ENCODE assay signal across 9 cellular contexts in the genomic region with DNA sequence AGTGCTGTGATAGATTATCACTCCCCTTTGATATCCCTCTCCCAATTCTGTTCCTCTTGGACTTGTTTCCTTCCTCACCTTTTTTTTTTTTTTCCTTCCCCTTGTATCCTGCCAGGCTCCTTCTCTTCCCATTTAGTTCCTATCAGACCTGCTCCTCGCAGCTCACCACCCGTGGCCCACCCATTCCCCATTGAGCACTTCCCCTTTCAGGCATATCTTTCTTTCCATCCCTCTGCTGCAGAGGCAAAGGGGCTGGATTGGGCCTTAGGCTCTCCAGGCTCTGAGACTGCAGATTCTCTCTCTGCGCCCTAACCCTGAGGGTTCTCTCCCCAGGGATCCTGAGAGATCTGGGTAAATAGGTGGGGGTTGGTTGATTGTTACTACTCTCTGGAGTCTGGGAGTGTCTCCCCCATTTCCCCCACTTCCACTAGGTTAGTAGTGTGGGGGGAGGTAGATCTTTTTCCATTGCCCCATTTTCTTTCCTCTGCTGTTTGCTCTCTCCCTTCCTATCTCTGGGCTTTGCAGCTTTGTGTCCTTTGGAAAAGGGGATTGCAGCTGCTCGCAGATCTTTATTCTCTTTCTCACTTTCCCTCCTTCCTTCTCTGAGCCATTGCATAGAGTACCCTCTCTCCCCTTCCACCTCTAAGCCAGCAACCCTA. TPM values are rescaled to one million over a fixed set of nuclear protein-coding genes. Genes with fewer than 3 reads are reported as not detected.
DNase-seq lines count a peak whose midpoint lies in the region; ATAC-seq, FAIRE-seq and TF ChIP-seq lines count a peak whose summit lies in the region.
"Had no signal": no experiment of that assay in that cellular context is flagged by ENCODE, and none has a peak within 500 bp of the region (broad histone marks: within the 10 kb centered on the region; RNA-seq: fewer than 3 reads in every experiment).

No MANE protein-coding gene starts in this region.

- intact Hi-C loops in CD4-positive, alpha-beta memory T cell (cut with micrococcal nuclease): loop anchor here (5.0 kb wide), 2 partner anchors 74 to 379 kb away; no protein-coding TSS in a partner anchor

- no peak overlapping the region for H3K23ac ChIP-seq in H1 (ENCODE audit: insufficient read length)
- H3K23ac ChIP-seq in trophoblast cell (ENCODE audit: low read length): no peak overlapping the region

- H2BK120ac ChIP-seq in H1 (replicated peaks; ENCODE audit: low read depth, low read length) (no peak overlapping the region), trophoblast cell (ENCODE audit: insufficient read depth, low read length, poor library complexity) (no peak overlapping the region)

- no peak overlapping the region for H2BK15ac ChIP-seq in H1 (ENCODE audit: low read length)

- TF ChIP-seq CTCF in Loucy (conservative IDR thresholded peaks at IDR 0.05; ENCODE audit: low read length) (no peak), H1 (IDR thresholded peaks at IDR 0.05; ENCODE audit: control extremely low read depth in 1 of 3, insufficient read depth in 1 of 3, low read depth in 1 of 3, low read length in 3 of 3) (no peak), chondrocyte (IDR thresholded peaks at IDR 0.05) (no peak)

- peaks cover 76% of the 10 kb centered on the region for H3K79me2 ChIP-seq in Loucy (ENCODE audit: insufficient read depth, low read length)
- peaks cover 51 to 72% of the 10 kb centered on the region in 2 experiments for H3K79me2 ChIP-seq in H1 (ENCODE audit: control insufficient read depth in 1 of 2, insufficient read depth in 2 of 2, low read length in 2 of 2)
- H3K79me2 ChIP-seq in trophoblast cell (ENCODE audit: control insufficient read depth, insufficient read depth, low read length, poor library complexity): peaks cover 12% of the 10 kb centered on the region

- H3K27ac Mint-ChIP-seq in CD4-positive, alpha-beta memory T cell: no peak overlapping the region
- H3K27ac Mint-ChIP-seq in chondrocyte (ENCODE audit: unreplicated experiment): no peak overlapping the region

- ATAC-seq in GM21367 (IDR thresholded peaks at IDR 0.05; ENCODE audit: unreplicated experiment) (no peak), GM21423 (IDR thresholded peaks at IDR 0.05; ENCODE audit: unreplicated experiment) (no peak)

- H3K4me1 ChIP-seq in CD4-positive, alpha-beta memory T cell (ENCODE audit: insufficient read depth, low read length): peaks cover 77% of the 10 kb centered on the region
- H3K4me1 ChIP-seq in Loucy (ENCODE audit: insufficient read depth, low read length, poor library complexity, severe bottlenecking): peaks cover 59% of the 10 kb centered on the region
- H3K4me1 ChIP-seq in H1 (replicated peaks in 1 of 4; ENCODE audit: control insufficient read depth in 3 of 4, insufficient read depth in 4 of 4, low read length in 3 of 4): peaks cover 6 to 21% (median 10%) of the 10 kb centered on the region in 4 experiments; a peak in 6 of 7 replicates
- H3K4me1 ChIP-seq in trophoblast cell (ENCODE audit: control insufficient read depth in 1 of 2, insufficient read depth in 2 of 2, low read length in 2 of 2): peaks cover 10 to 22% of the 10 kb centered on the region in 2 experiments

- H4K8ac ChIP-seq in H1 (ENCODE audit: extremely low read depth, insufficient read depth, low read length) (no peak overlapping the region), trophoblast cell (ENCODE audit: low read depth, low read length) (no peak overlapping the region)

- H4K20me1 ChIP-seq in Loucy (ENCODE audit: insufficient read depth, low read length, poor library complexity, severe bottlenecking) (peaks cover 70% of the 10 kb centered on the region), H1 (replicated peaks in 1 of 2; ENCODE audit: control insufficient read depth in 1 of 2, insufficient read depth in 2 of 2, low read length in 2 of 2) (peaks cover 24 to 27% of the 10 kb centered on the region in 2 experiments)

- 37% methylated on average over 3 of the region's 4 CpGs; no CpG with 5 or more reads in 1 of the 2 experiments for WGBS in H1 (ENCODE audit: extremely low coverage in 1 of 2, insufficient coverage in 1 of 2, insufficient read length in 1 of 2, insufficient replicate concordance in 2 of 2, low coverage in 1 of 2, low lambda C conversion rate in 2 of 2, missing lambda C conversion rate in 1 of 2), 2 experiments
- WGBS in trophoblast cell (ENCODE audit: extremely low coverage, insufficient coverage, insufficient read length): no CpG with 5 or more reads among the region's 4 CpGs

- TF ChIP-seq RAD21 in H1 (IDR thresholded peaks at IDR 0.05 in 1 of 2, conservative IDR thresholded peaks at IDR 0.05 in 1 of 2; ENCODE audit: low read depth in 2 of 2, low read length in 2 of 2): no peak

- H3K9me3 Mint-ChIP-seq in CD4-positive, alpha-beta memory T cell: no peaks in the 10 kb centered on the region
- no peaks in the 10 kb centered on the region for H3K9me3 Mint-ChIP-seq in chondrocyte (ENCODE audit: low read depth)

- H2AK5ac ChIP-seq in H1 (ENCODE audit: low read depth, low read length): no peak overlapping the region
- no peak overlapping the region for H2AK5ac ChIP-seq in trophoblast cell (ENCODE audit: low read length)

- TF ChIP-seq POLR2A in H1 (IDR thresholded peaks at IDR 0.05; ENCODE audit: control extremely low read depth in 1 of 2, low read depth in 2 of 2, low read length in 2 of 2): no peak

- DNase-seq in CD4-positive, alpha-beta memory T cell: no peak
- DNase-seq in H1 (ENCODE audit: low read depth in 1 of 2, low spot score in 2 of 2): no peak
- no peak for DNase-seq in trophoblast cell
- DNase-seq in chondrocyte (ENCODE audit: low spot score): no peak
- DNase-seq in NCI-H128 (lab: John Stamatoyannopoulos, UW; ENCODE audit: unreplicated experiment): no peak
- DNase-seq: stimulated activated CD4-positive, alpha-beta T cell treated with anti-CD3 and anti-CD28 coated beads, Interleukin-2, amount 100 ng/mL, for 48 hours had no signal

- H3K9ac ChIP-seq in Loucy (ENCODE audit: low read depth, low read length, poor library complexity, severe bottlenecking) (peak overlapping the region; percentile 77), H1 (replicated peaks in 1 of 4; ENCODE audit: extremely low read depth in 1 of 4, low read depth in 3 of 4, low read length in 3 of 4) (peak overlapping the region in 2 of 4 experiments; percentile 4 to 55; a peak in 2 of 7 replicates), trophoblast cell (ENCODE audit: low read length) (no peak overlapping the region)

- H3K36me3 Mint-ChIP-seq in CD4-positive, alpha-beta memory T cell: peaks cover 5% of the 10 kb centered on the region in 2 donors
- no peaks in the 10 kb centered on the region for H3K36me3 Mint-ChIP-seq in chondrocyte (ENCODE audit: low read depth)

- H2BK12ac ChIP-seq in H1 (ENCODE audit: low read depth, low read length) (no peak overlapping the region), trophoblast cell (ENCODE audit: low read length) (no peak overlapping the region)

- POLR2A ChIA-PET in CD4-positive, alpha-beta memory T cell (lab: Charles Lee; ENCODE audit: partially characterized antibody): interaction anchor here (0.8 to 4.0 kb wide), 8 partner anchors 9 to 150 kb away, joined by 3 to 20 read pairs (median 3); no protein-coding TSS in a partner anchor
- POLR2A ChIA-PET in H1 (lab: Charles Lee; ENCODE audit: partially characterized antibody): interaction anchor here (0.7 to 6.1 kb wide), 20 partner anchors 13 to 163 kb away, joined by 3 to 102 read pairs (median 4); partner anchors contain the start of genes AP2S1 and SLC1A5

- no peak overlapping the region for H4K5ac ChIP-seq in H1 (ENCODE audit: insufficient read length, low read depth, low read length)

- H3K27ac ChIP-seq in CD4-positive, alpha-beta memory T cell (ENCODE audit: low read depth, low read length): peak overlapping the region; percentile 49
- H3K27ac ChIP-seq in H1 (ENCODE audit: low read depth, low read length): no peak overlapping the region
- peak overlapping the region; percentile 40 for H3K27ac ChIP-seq in trophoblast cell (ENCODE audit: low read depth, low read length)

- peak overlapping the region; percentile 82; the same call in 1 of the 2 replicates for H2BK5ac ChIP-seq in H1 (ENCODE audit: low read depth, low read length)
- no peak overlapping the region for H2BK5ac ChIP-seq in trophoblast cell (ENCODE audit: low read depth, low read length, poor library complexity)

- H3K14ac ChIP-seq in H1 (ENCODE audit: insufficient read length) (no peak overlapping the region), trophoblast cell (ENCODE audit: low read length) (no peak overlapping the region)

- H3K4ac ChIP-seq in H1 (replicated peaks; ENCODE audit: insufficient read length, low read depth, low read length) (no peak overlapping the region), trophoblast cell (ENCODE audit: low read depth, low read length) (no peak overlapping the region)

- H2AFZ ChIP-seq in Loucy (ENCODE audit: low read length) (no peak overlapping the region), H1 (ENCODE audit: low read length) (no peak overlapping the region), trophoblast cell (ENCODE audit: insufficient read depth, low read length, poor library complexity) (no peak overlapping the region)

- H3K4me2 ChIP-seq in Loucy (ENCODE audit: low read depth, low read length, poor library complexity, severe bottlenecking) (peak overlapping the region; percentile 97), H1 (ENCODE audit: insufficient read depth in 1 of 2, low read depth in 2 of 2, low read length in 2 of 2) (peak overlapping the region; percentile 94 to 99), trophoblast cell (ENCODE audit: low read length) (peak overlapping the region; percentile 82)

- no peaks in the 10 kb centered on the region for H3K9me3 ChIP-seq in CD4-positive, alpha-beta memory T cell (ENCODE audit: control insufficient read depth in 1 of 2, low read length in 2 of 2)
- H3K9me3 ChIP-seq in Loucy (ENCODE audit: insufficient read depth, low read depth, low read length) (no peaks in the 10 kb centered on the region), H1 (ENCODE audit: insufficient read depth in 2 of 2, low read depth in 1 of 2, low read length in 1 of 2) (no peaks in the 10 kb centered on the region), trophoblast cell (ENCODE audit: insufficient read depth, low read depth, low read length) (no peaks in the 10 kb centered on the region)

- H3K18ac ChIP-seq in H1 (ENCODE audit: extremely low read depth, low read length): peak overlapping the region; percentile 10
- H3K18ac ChIP-seq in trophoblast cell (ENCODE audit: low read length): no peak overlapping the region

- peak overlapping the region in 1 of 2 donors; percentile 68 for H3K4me3 ChIP-seq in CD4-positive, alpha-beta memory T cell (ENCODE audit: low read length in 2 of 2)
- H3K4me3 ChIP-seq in Loucy (ENCODE audit: low read length, poor library complexity, severe bottlenecking) (peak overlapping the region; percentile 99), H1 (ENCODE audit: extremely low read depth in 1 of 4, insufficient read depth in 2 of 4, low read depth in 3 of 4, low read length in 4 of 4) (peak overlapping the region; percentile 74 to 88 (median 85); a peak in 7 of 8 replicates), trophoblast cell (ENCODE audit: low read depth, low read length) (no peak overlapping the region)

- no peaks in the 10 kb centered on the region for H3K27me3 Mint-ChIP-seq in CD4-positive, alpha-beta memory T cell
- H3K27me3 Mint-ChIP-seq in chondrocyte (ENCODE audit: low read depth): no peaks in the 10 kb centered on the region

- H3K79me1 ChIP-seq in H1 (ENCODE audit: low read depth, low read length) (peaks cover 9% of the 10 kb centered on the region; the same call in 1 of the 2 replicates), trophoblast cell (ENCODE audit: low read length) (peaks cover 11% of the 10 kb centered on the region)

- FAIRE-seq in H1 (lab: Jason Lieb, UNC): no peak

- no peak overlapping the region for H4K91ac ChIP-seq in H1 (replicated peaks; ENCODE audit: insufficient read length, low read length)
- no peak overlapping the region for H4K91ac ChIP-seq in trophoblast cell (ENCODE audit: low read depth, low read length)

- H3K4me3 Mint-ChIP-seq in CD4-positive, alpha-beta memory T cell: no peak overlapping the region
- H3K4me3 Mint-ChIP-seq in chondrocyte (ENCODE audit: unreplicated experiment): no peak overlapping the region

- TF ChIP-seq EP300 in H1 (IDR thresholded peaks at IDR 0.05; ENCODE audit: borderline replicate concordance in 1 of 2, low read depth in 2 of 2, low read length in 2 of 2): no peak

- CTCF ChIA-PET in CD4-positive, alpha-beta memory T cell (lab: Charles Lee; ENCODE audit: partially characterized antibody): interaction anchor here (1.0 to 3.1 kb wide), 3 partner anchors 128 to 151 kb away, joined by 4 to 15 read pairs (median 5); no protein-coding TSS in a partner anchor
- CTCF ChIA-PET in H1 (lab: Charles Lee; ENCODE audit: partially characterized antibody): interaction anchor here (0.5 to 2.8 kb wide), 5 partner anchors 23 to 150 kb away, joined by 3 to 8 read pairs (median 4); no protein-coding TSS in a partner anchor

- H3F3A ChIP-seq in Loucy (ENCODE audit: low read depth): peaks cover 6% of the 10 kb centered on the region; the same call in 1 of the 2 replicates

- H4K12ac ChIP-seq in trophoblast cell (ENCODE audit: low read depth, low read length): no peak overlapping the region

- no peak overlapping the region for H3K56ac ChIP-seq in H1 (replicated peaks; ENCODE audit: insufficient read length, low read depth, low read length)

- peaks cover 12 to 34% (median 25%) of the 10 kb centered on the region in 4 donors for H3K4me1 Mint-ChIP-seq in CD4-positive, alpha-beta memory T cell
- peaks cover 26% of the 10 kb centered on the region for H3K4me1 Mint-ChIP-seq in chondrocyte (ENCODE audit: low read depth)

- H2BK20ac ChIP-seq in H1 (ENCODE audit: low read length): no peak overlapping the region

- peaks cover 22% of the 10 kb centered on the region for H3K23me2 ChIP-seq in H1 (ENCODE audit: low read depth, low read length)

- no peaks in the 10 kb centered on the region for H3K27me3 ChIP-seq in CD4-positive, alpha-beta memory T cell (ENCODE audit: insufficient read depth, low read length)
- H3K27me3 ChIP-seq in Loucy (ENCODE audit: insufficient read depth, low read length, poor library complexity, severe bottlenecking) (no peaks in the 10 kb centered on the region), H1 (replicated peaks in 1 of 4; ENCODE audit: control insufficient read depth in 3 of 4, extremely low read depth in 1 of 4, insufficient read depth in 3 of 4, low read length in 3 of 4) (no peaks in the 10 kb centered on the region), trophoblast cell (ENCODE audit: insufficient read depth, low read length) (no peaks in the 10 kb centered on the region)

- H3K9me2 ChIP-seq in Loucy (replicated peaks; ENCODE audit: low read depth, low read length): no peaks in the 10 kb centered on the region

- no peaks in the 10 kb centered on the region for H3K36me3 ChIP-seq in CD4-positive, alpha-beta memory T cell (ENCODE audit: insufficient read depth, low read length)
- no peaks in the 10 kb centered on the region for H3K36me3 ChIP-seq in Loucy (ENCODE audit: insufficient read depth, low read length)
- H3K36me3 ChIP-seq in H1 (ENCODE audit: control insufficient read depth in 2 of 4, insufficient read depth in 4 of 4, low read length in 3 of 4): no peaks in the 10 kb centered on the region
- H3K36me3 ChIP-seq in trophoblast cell (ENCODE audit: control insufficient read depth in 1 of 2, insufficient read depth in 2 of 2, low read length in 2 of 2): no peaks in the 10 kb centered on the region

RNA-seq across cellular contexts. Expression of gene ARHGAP35, which starts 2.3 kb away (rescaled TPM):
- 10 to 100 TPM; 47.5 to 49.0 TPM for total RNA-seq in CD4-positive, alpha-beta memory T cell
- polyA plus RNA-seq in CD4-positive, alpha-beta memory T cell: 10 to 100 TPM in 1 of 2 donors, 1 to 10 TPM in 1; 1.1 to 10.6 TPM
- 62.2 and 64.5 TPM in 2 replicates for total RNA-seq in H1 (2021; fragmentation: NEBNext Ultra II Directional; extraction: Animal tissue kit (Norgen Biotek cat#: 25700))
- polyA plus RNA-seq in H1 (2011; rRNA removed): 29.7 and 32.0 TPM in 2 replicates
- polyA plus RNA-seq in H1 (2011; cell fraction: cytosol; rRNA removed): 20.2 TPM
- 32.5 TPM for polyA plus RNA-seq in H1 (2011; cell fraction: nucleus; rRNA removed)
- 30.6 to 36.0 TPM (median 33.4 TPM) in 4 replicates for polyA plus RNA-seq in H1 (2012, experiment 1 of 2)
- 4.1 TPM for polyA plus RNA-seq in H1 (2012, experiment 2 of 2)
- polyA plus RNA-seq in H1 (2013, experiment 1 of 2): 33.6 TPM
- 30.9 TPM for polyA plus RNA-seq in H1 (2013, experiment 2 of 2)
- polyA minus RNA-seq in H1 (2011; rRNA and poly(A)+ RNA removed): 60.3 and 66.3 TPM in 2 replicates
- 34.9 TPM for polyA minus RNA-seq in H1 (2011; cell fraction: cytosol; rRNA and poly(A)+ RNA removed)
- 78.8 TPM for polyA minus RNA-seq in H1 (2011; cell fraction: nucleus; rRNA and poly(A)+ RNA removed)
- polyA plus RNA-seq in trophoblast cell (2013): 22.3 and 23.6 TPM in 2 replicates
- total RNA-seq in chondrocyte: 60.1 to 70.9 TPM (median 70.2 TPM) in 3 replicates

RNA-seq across cellular contexts. Expression of gene AP2S1, which starts 12.5 kb away (rescaled TPM):
- 10 to 100 TPM; 40.7 to 42.1 TPM for total RNA-seq in CD4-positive, alpha-beta memory T cell
- polyA plus RNA-seq in CD4-positive, alpha-beta memory T cell: 10 to 100 TPM; 62.4 to 67.6 TPM
- total RNA-seq in H1 (2021; fragmentation: NEBNext Ultra II Directional; extraction: Animal tissue kit (Norgen Biotek cat#: 25700)): 195 and 205 TPM in 2 replicates
- 211 and 314 TPM in 2 replicates for polyA plus RNA-seq in H1 (2011; rRNA removed)
- 183 TPM for polyA plus RNA-seq in H1 (2011; cell fraction: cytosol; rRNA removed)
- polyA plus RNA-seq in H1 (2011; cell fraction: nucleus; rRNA removed): 172 TPM
- polyA plus RNA-seq in H1 (2012, experiment 1 of 2): 204 to 246 TPM (median 221 TPM) in 4 replicates
- polyA plus RNA-seq in H1 (2012, experiment 2 of 2): 496 TPM
- polyA plus RNA-seq in H1 (2013, experiment 1 of 2): 196 TPM
- polyA plus RNA-seq in H1 (2013, experiment 2 of 2): 195 TPM
- polyA minus RNA-seq in H1 (2011; rRNA and poly(A)+ RNA removed): 50.4 and 60.7 TPM in 2 replicates
- polyA minus RNA-seq in H1 (2011; cell fraction: cytosol; rRNA and poly(A)+ RNA removed): 76.3 TPM
- 54.4 TPM for polyA minus RNA-seq in H1 (2011; cell fraction: nucleus; rRNA and poly(A)+ RNA removed)
- polyA plus RNA-seq in trophoblast cell (2013): 234 TPM in 2 replicates
- 168 to 189 TPM (median 173 TPM) in 3 replicates for total RNA-seq in chondrocyte
